27 cellular contexts compared by ENCODE assay signal in the genomic region with DNA sequence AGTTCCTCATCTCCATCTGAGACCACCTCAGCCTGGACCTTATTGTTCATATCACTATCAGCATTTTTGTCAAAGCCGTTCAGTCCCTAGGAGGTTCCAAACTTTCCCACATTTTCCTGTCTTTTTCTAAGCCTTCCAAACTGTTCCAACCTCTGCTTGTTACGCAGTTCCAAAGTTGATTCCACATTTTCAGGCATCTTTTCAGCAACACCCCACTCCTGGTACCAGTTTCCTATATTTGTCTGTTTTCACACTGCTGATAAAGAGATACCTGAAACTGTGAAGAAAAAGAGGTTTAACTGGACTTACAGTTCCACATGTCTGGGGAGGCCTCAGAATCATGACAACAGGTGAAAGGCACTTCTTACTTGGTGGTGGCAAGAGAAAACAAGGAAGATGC.
"Had no signal": no experiment of that assay in that cellular context is flagged by ENCODE, and none has a peak within 500 bp of the region (broad histone marks: within the 10 kb centered on the region; RNA-seq: fewer than 3 reads in every experiment).

No MANE protein-coding gene starts in this region.

- H3K36me3 ChIP-seq: stomach, suprapubic skin, thoracic aorta, thyroid gland, tibial artery, tibial nerve, transverse colon, upper lobe of left lung, upper lobe of right lung, uterus, vagina had no signal

- FAIRE-seq: urothelium cell line had no signal

- H3K4me3 ChIP-seq: stomach, suprapubic skin, testis, thoracic aorta, thyroid gland, tibial artery, tibial nerve, transverse colon, upper lobe of left lung, upper lobe of right lung, uterus, vagina had no signal

- H3K9me3 ChIP-seq: testis, thyroid gland, upper lobe of right lung, uterus, vagina had no signal

- H3K27ac ChIP-seq: stomach, suprapubic skin, testis, thoracic aorta, thyroid gland, tibial artery, tibial nerve, transverse colon, upper lobe of left lung, upper lobe of right lung, uterus, vagina had no signal

- DNase-seq: stimulated activated CD4-positive, alpha-beta T cell treated with anti-CD3 and anti-CD28 coated beads, Interleukin-2, amount 100 ng/mL, for 48 hours; stimulated activated CD4-positive, alpha-beta T cell treated with anti-CD3 and anti-CD28 coated beads, Interleukin-4, amount 100 ng/mL, for 1 hour; stimulated activated CD4-positive, alpha-beta T cell treated with anti-CD3 and anti-CD28 coated beads, Interleukin-4, amount 100 ng/mL, for 24 hours; stimulated activated CD4-positive, alpha-beta T cell treated with anti-CD3 and anti-CD28 coated beads, Interleukin-4, amount 100 ng/mL, for 4 hours; stimulated activated CD8-positive, alpha-beta memory T cell treated with anti-CD3 and anti-CD28 coated beads, Interleukin-4, amount 100 ng/mL, for 48 hours; stimulated activated naive B cell treated with anti-CD40 and anti-IgM and Interleukin-4, amounts not matched to agents 10 μg/mL and 1 μg/mL and 100 μg/mL, for 72 hours; stimulated activated naive CD4-positive, alpha-beta T cell; stimulated activated naive CD4-positive, alpha-beta T cell treated with Interleukin-2 at 50 U/mL for 16 hours; stimulated activated naive CD8-positive, alpha-beta T cell treated with anti-CD3 and anti-CD28 coated beads, Interleukin-15, amount 100 ng/mL, for 72 hours; stimulated activated naive CD8-positive, alpha-beta T cell treated with anti-CD3 and anti-CD28 coated beads, Interleukin-15, Interleukin-2, amounts not matched to agents 100 U/mL and 50 U/mL, for 24 hours; stomach; substantia nigra; testis; thyroid gland; tibial artery; transverse colon; trophoblast cell; upper lobe of left lung; uterus had no signal

- H3K27me3 ChIP-seq: stomach, suprapubic skin, testis, thyroid gland, tibial artery, tibial nerve, transverse colon, upper lobe of left lung, upper lobe of right lung, uterus, vagina had no signal

- ATAC-seq: stimulated activated effector memory CD8-positive, alpha-beta T cell treated with anti-CD3 and anti-CD28 coated beads, Interleukin-12 subunit alpha, Interleukin-12 subunit beta, amount 100 ng/mL, for 72 hours; stimulated activated memory B cell treated with anti-CD40 and anti-IgM and Interleukin-4, amounts not matched to agents 10 μg/mL and 1 μg/mL and 100 μg/mL, for 72 hours; stimulated activated naive B cell treated with anti-CD40 and anti-IgM and Interleukin-4, amounts not matched to agents 10 μg/mL and 1 μg/mL and 100 μg/mL, for 72 hours; stimulated activated naive CD8-positive, alpha-beta T cell treated with anti-CD3 and anti-CD28 coated beads, Interleukin-15, amount 100 ng/mL, for 72 hours; stimulated activated naive CD8-positive, alpha-beta T cell treated with anti-CD3 and anti-CD28 coated beads, Interleukin-15, Interleukin-2, amounts not matched to agents 100 U/mL and 50 U/mL, for 24 hours; upper lobe of right lung had no signal

- H3K4me1 ChIP-seq: stomach, suprapubic skin, testis, thyroid gland, tibial artery, tibial nerve, transverse colon, upper lobe of left lung, upper lobe of right lung, uterus, vagina had no signal
